Comparison of ENCODE assay signal across 18 cellular contexts in the genomic region with DNA sequence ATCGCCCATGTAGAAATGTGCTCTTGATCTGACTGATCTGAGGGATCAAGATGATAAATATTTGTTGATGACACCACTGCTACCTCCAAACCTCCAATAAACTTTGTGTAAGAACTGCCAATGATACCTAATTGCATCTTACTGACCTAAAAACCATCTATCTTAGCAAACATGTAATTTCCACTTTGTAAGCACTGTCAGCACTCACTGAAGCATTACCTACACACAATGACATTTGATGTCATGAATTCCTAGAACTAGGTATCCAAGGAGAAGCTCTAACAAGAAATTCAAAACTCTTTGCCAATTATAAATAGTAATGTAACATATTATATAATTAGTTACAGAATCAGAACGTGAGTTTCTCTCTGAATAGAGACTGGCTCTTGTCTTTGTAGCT.
DNase-seq lines count a peak whose midpoint lies in the region; ATAC-seq, FAIRE-seq and TF ChIP-seq lines count a peak whose summit lies in the region.
"Had no signal": no experiment of that assay in that cellular context is flagged by ENCODE, and none has a peak within 500 bp of the region (broad histone marks: within the 10 kb centered on the region; RNA-seq: fewer than 3 reads in every experiment).

No MANE protein-coding gene starts in this region.

- peak; percentile 77 for FAIRE-seq in islet of Langerhans (lab: Jason Lieb, UNC)
- FAIRE-seq: G401.6, GM12891 had no signal

- no peak for TF ChIP-seq RAD21 in SK-N-SH (IDR thresholded peaks at IDR 0.05; ENCODE audit: low read length)

- intact Hi-C loops in tibial artery (cut with DNase I; ENCODE audit: low total_unique reads): no loop called here

- no peak overlapping the region for H3K9ac ChIP-seq in SK-N-SH

- no peaks in the 10 kb centered on the region for H3K36me3 ChIP-seq in SK-N-SH (replicated peaks in 1 of 2; ENCODE audit: control insufficient read depth in 1 of 2, insufficient read depth in 2 of 2, low read length in 1 of 2)
- no peaks in the 10 kb centered on the region for H3K36me3 ChIP-seq in tibial artery

- peaks cover 0 to 11% of the 10 kb centered on the region in 2 experiments; a peak in 2 of 4 replicates for H3K4me1 ChIP-seq in SK-N-SH (ENCODE audit: control insufficient read depth in 1 of 2, insufficient read depth in 2 of 2, low read depth in 1 of 2, low read length in 1 of 2)
- no peaks in the 10 kb centered on the region for H3K4me1 ChIP-seq in foreskin keratinocyte
- H3K4me1 ChIP-seq in tibial artery: no peaks in the 10 kb centered on the region

- WGBS in SK-N-SH (ENCODE audit: low lambda C conversion rate): 25% methylated on average over 2 of the region's 2 CpGs

- H3F3A ChIP-seq in SK-N-SH (replicated peaks; ENCODE audit: insufficient read depth): peaks cover 8% of the 10 kb centered on the region

- TF ChIP-seq CTCF in SK-N-SH (IDR thresholded peaks at IDR 0.05): no peak
- TF ChIP-seq CTCF in foreskin keratinocyte (conservative IDR thresholded peaks at IDR 0.05): no peak
- no peak for TF ChIP-seq CTCF in tibial artery (IDR thresholded peaks at IDR 0.05)

- ATAC-seq in SK-N-SH treated with all-trans-retinoic acid at 6 μM for 48 hours: peak; percentile 84
- no peak for ATAC-seq in foreskin keratinocyte

- TF ChIP-seq EP300 in SK-N-SH (IDR thresholded peaks at IDR 0.05; ENCODE audit: borderline replicate concordance in 1 of 2, low read depth in 1 of 2, low read length in 1 of 2): no peak

- in situ Hi-C loops in KBM-7 (cut with MboI; ENCODE audit: low pct_unique_long_range_greater_than_20kb, low sequenced_read_pairs): no loop called here

- DNase-seq in SK-N-SH (no peak), NCI-H2227 (lab: John Stamatoyannopoulos, UW; ENCODE audit: unreplicated experiment) (peak; percentile 13), renal cortical epithelial cell (ENCODE audit: low read depth) (peak; percentile 44), KBM-7 (no peak), foreskin keratinocyte (no peak), tibial artery (no peak)
- DNase-seq: C1 segment of cervical spinal cord; CD4-positive, CD25-positive, alpha-beta regulatory T cell; CD8-positive, alpha-beta memory T cell; COR-L47; GOT3; H9; IMR-90; KG1 had no signal

- H3K9me2 ChIP-seq in SK-N-SH: no peaks in the 10 kb centered on the region

- no peaks in the 10 kb centered on the region for H3K27me3 ChIP-seq in SK-N-SH (ENCODE audit: insufficient read depth)
- H3K27me3 ChIP-seq in foreskin keratinocyte: no peaks in the 10 kb centered on the region
- no peaks in the 10 kb centered on the region for H3K27me3 ChIP-seq in tibial artery

- H2AFZ ChIP-seq in SK-N-SH (ENCODE audit: low read depth): no peak overlapping the region

- H3K4me3 ChIP-seq in SK-N-SH (ENCODE audit: low read depth in 2 of 2, low read length in 1 of 2) (no peak overlapping the region), tibial artery (no peak overlapping the region)

- CTCF ChIA-PET in SK-N-SH (lab: Yijun Ruan, JAX): interaction anchor here (0.7 kb wide), 1 partner anchor 29 kb away, joined by 3 read pairs; no protein-coding TSS in a partner anchor

- H3K79me2 ChIP-seq in SK-N-SH (ENCODE audit: insufficient read depth): no peaks in the 10 kb centered on the region

- H3K27ac ChIP-seq in SK-N-SH (ENCODE audit: low read depth in 2 of 2, low read length in 1 of 2) (peak overlapping the region in 1 of 2 experiments; percentile 85; a peak in 2 of 4 replicates), foreskin keratinocyte (no peak overlapping the region), tibial artery (no peak overlapping the region)

- H4K20me1 ChIP-seq in SK-N-SH (ENCODE audit: insufficient read depth): no peaks in the 10 kb centered on the region

- H3K9me3 ChIP-seq in SK-N-SH (no peaks in the 10 kb centered on the region), tibial artery (no peaks in the 10 kb centered on the region)

- POLR2A ChIA-PET in SK-N-SH (lab: Yijun Ruan, JAX): no interaction called here

- H3K4me2 ChIP-seq in SK-N-SH: no peak overlapping the region

TF ChIP-seq in SK-N-SH treated with all-trans-retinoic acid at 6 μM for 48 hours, 23 proteins besides CTCF, POLR2A, EP300 and RAD21:
- peak; percentile 44; the same call in 1 of the 2 replicates for TF ChIP-seq ZC3H10 (CRISPR knock-in tag; IDR thresholded peaks at IDR 0.05)
- TF ChIP-seq, protein P1, sequence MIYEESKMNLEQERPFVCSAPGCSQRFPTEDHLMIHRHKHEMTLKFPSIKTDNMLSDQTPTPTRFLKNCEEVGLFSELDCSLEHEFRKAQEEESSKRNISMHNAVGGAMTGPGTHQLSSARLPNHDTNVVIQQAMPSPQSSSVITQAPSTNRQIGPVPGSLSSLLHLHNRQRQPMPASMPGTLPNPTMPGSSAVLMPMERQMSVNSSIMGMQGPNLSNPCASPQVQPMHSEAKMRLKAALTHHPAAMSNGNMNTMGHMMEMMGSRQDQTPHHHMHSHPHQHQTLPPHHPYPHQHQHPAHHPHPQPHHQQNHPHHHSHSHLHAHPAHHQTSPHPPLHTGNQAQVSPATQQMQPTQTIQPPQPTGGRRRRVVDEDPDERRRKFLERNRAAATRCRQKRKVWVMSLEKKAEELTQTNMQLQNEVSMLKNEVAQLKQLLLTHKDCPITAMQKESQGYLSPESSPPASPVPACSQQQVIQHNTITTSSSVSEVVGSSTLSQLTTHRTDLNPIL (CRISPR knock-in tag; IDR thresholded peaks at IDR 0.05; ENCODE audit: low read depth): peak; percentile 23; the same call in 1 of the 2 replicates
- 0 out of 2 replicates have a peak, but pooled peaks have one; percentile 8 for TF ChIP-seq ZFP3 (CRISPR knock-in tag; IDR thresholded peaks at IDR 0.05)
- TF ChIP-seq, protein P2, sequence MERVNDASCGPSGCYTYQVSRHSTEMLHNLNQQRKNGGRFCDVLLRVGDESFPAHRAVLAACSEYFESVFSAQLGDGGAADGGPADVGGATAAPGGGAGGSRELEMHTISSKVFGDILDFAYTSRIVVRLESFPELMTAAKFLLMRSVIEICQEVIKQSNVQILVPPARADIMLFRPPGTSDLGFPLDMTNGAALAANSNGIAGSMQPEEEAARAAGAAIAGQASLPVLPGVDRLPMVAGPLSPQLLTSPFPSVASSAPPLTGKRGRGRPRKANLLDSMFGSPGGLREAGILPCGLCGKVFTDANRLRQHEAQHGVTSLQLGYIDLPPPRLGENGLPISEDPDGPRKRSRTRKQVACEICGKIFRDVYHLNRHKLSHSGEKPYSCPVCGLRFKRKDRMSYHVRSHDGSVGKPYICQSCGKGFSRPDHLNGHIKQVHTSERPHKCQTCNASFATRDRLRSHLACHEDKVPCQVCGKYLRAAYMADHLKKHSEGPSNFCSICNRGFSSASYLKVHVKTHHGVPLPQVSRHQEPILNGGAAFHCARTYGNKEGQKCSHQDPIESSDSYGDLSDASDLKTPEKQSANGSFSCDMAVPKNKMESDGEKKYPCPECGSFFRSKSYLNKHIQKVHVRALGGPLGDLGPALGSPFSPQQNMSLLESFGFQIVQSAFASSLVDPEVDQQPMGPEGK (CRISPR knock-in tag; IDR thresholded peaks at IDR 0.05; ENCODE audit: borderline replicate concordance): no peak
- TF ChIP-seq TOX (CRISPR knock-in tag; IDR thresholded peaks at IDR 0.05; ENCODE audit: borderline replicate concordance): peak; percentile 89; the same call in 1 of the 2 replicates

TF ChIP-seq in SK-N-SH, 30 proteins besides CTCF, POLR2A, EP300 and RAD21:
- no peak for TF ChIP-seq FOSL2 (IDR thresholded peaks at IDR 0.05; ENCODE audit: borderline replicate concordance, low read depth)
- no peak for TF ChIP-seq ELF1 (IDR thresholded peaks at IDR 0.05)
- no peak for TF ChIP-seq EZH2phosphoT487 (IDR thresholded peaks at IDR 0.05; ENCODE audit: borderline replicate concordance, low read depth)
- TF ChIP-seq RXRA (IDR thresholded peaks at IDR 0.05; ENCODE audit: borderline replicate concordance, low read depth): no peak
- TF ChIP-seq YY1 (IDR thresholded peaks at IDR 0.05; ENCODE audit: low read depth): no peak
- no peak for TF ChIP-seq POLR2AphosphoS5 (IDR thresholded peaks at IDR 0.05; ENCODE audit: low read depth, low read length)
TF ChIP-seq in SK-N-SH: peak in this region for 0.

Comparison
In these comparisons a context has a peak if more than half of its experiments do, and no peak if none do; other contexts are left out.
1. DNase-seq: peak in NCI-H2227 (single experiment) and renal cortical epithelial cell (single experiment); none in SK-N-SH (single experiment), KBM-7 (single experiment), foreskin keratinocyte (0 of 2) and tibial artery (0 of 2).